ENCODE assay signal across 8 cellular contexts in the genomic region with DNA sequence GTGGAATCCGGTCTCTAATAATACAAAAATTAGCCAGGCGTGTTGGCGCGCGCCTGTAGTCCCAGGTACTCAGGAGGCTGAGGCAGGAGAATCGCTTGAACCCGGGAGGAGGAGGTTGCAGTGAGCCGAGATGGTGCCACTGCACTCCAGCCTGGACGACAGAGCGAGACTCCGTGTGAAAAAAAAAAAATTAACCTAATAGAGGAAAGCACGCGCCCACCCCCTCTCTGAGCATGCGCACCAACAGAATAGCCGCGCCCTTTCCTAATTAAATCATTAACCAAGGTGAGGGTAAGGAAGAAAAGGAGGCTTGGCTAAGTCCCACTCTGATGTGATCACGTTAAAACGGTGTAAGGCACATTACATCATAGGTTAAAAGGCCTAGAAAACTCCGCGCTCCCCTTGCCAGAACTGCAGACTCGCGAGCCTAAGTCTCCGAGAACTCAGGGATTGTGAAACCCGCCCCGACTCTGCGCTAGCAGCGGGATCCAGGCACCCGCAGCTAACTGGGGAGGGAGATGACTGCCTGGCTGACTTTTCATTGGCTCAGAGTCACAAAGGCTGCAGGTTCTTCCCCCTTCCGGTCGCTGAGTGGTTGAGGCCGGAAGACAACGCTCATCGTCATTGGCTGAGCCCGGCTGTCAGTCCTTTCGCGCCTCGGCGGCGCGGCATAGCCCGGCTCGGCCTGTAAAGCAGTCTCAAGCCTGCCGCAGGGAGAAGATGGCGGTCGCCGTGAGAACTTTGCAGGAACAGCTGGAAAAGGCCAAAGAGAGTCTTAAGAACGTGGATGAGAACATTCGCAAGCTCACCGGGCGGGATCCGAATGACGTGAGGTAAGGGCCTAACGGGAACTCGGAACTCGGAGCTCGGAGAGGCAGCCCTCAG. TPM values are rescaled to one million over a fixed set of nuclear protein-coding genes. Genes with fewer than 3 reads are reported as not detected.
A peak's percentile ranks its signal among the peaks of the same experiment; 100 is the strongest.
DNase-seq lines count a peak whose midpoint lies in the region; ATAC-seq, FAIRE-seq and TF ChIP-seq lines count a peak whose summit lies in the region.

A gene (plus strand): TSS at position 695 of the 885 bp plus-strand sequence. CDS start 26 bp downstream, at position 721.

- H3K4me2 ChIP-seq in OCI-LY7 (ENCODE audit: low read length) (peak within 1 kb of the TSS; percentile 87), endothelial cell of umbilical vein (ENCODE audit: insufficient read depth, low read length) (peak within 1 kb of the TSS; percentile 98)

- H3K79me2 ChIP-seq in OCI-LY7 (ENCODE audit: insufficient read depth, low read depth, low read length) (peaks cover 53% of the 10 kb centered on the region), endothelial cell of umbilical vein (ENCODE audit: control insufficient read depth, insufficient read depth, low read length) (peaks cover 40% of the 10 kb centered on the region)

- POLR2A ChIA-PET in OCI-LY7 (lab: Charles Lee) (interaction anchor here (0.5 to 1.2 kb wide), 6 partner anchors 11 to 92 kb away, joined by 3 to 6 read pairs (median 4); a partner anchor contains a TSS), endothelial cell of umbilical vein (lab: Charles Lee) (interaction anchor here (0.8 to 1.5 kb wide), 2 partner anchors 10 to 72 kb away, joined by 3 to 4 read pairs; a partner anchor contains a TSS)

- peak; percentile 83 for TF ChIP-seq POLR2A in endothelial cell of umbilical vein (IDR thresholded peaks at IDR 0.05; ENCODE audit: low read depth, low read length)

- TF ChIP-seq CTCF in D721Med (IDR thresholded peaks at IDR 0.05; ENCODE audit: insufficient read depth, missing control alignments) (no peak), OCI-LY7 (conservative IDR thresholded peaks at IDR 0.05; ENCODE audit: low read length) (no peak), endothelial cell of umbilical vein (IDR thresholded peaks at IDR 0.05; ENCODE audit: extremely low read depth in 1 of 2, insufficient read depth in 1 of 2, low read depth in 1 of 2, low read length in 2 of 2) (no peak)

- BruUV-seq in OCI-LY7 (replicated peaks; lab: Mats Ljungman, UMichigan), result no TSS peak
- no TSS peak for BruUV-seq in endothelial cell of umbilical vein (replicated peaks; lab: Mats Ljungman, UMichigan)

- DNase-seq in D721Med (ENCODE audit: insufficient read length, low spot score) (peak; percentile 86), HuH-7.5 (ENCODE audit: low spot score) (peak; percentile 73), OCI-LY7 (ENCODE audit: low spot score) (peak; percentile 99), activated T-cell treated with anti-CD3 and anti-CD28 coated beads for 1 hour (ENCODE audit: low read depth) (peak; percentile 87), endothelial cell of umbilical vein (ENCODE audit: low read depth, low spot score) (peak; percentile 100), midbrain (lab: John Stamatoyannopoulos, UW) (peak; percentile 99)
- peak; percentile 86 to 91 for DNase-seq in stimulated activated CD8-positive, alpha-beta memory T cell treated with anti-CD3 and anti-CD28 coated beads, Interleukin-2, amount 100 ng/mL, for 1 hour (ENCODE audit: low read depth in 2 of 2)

- H2AFZ ChIP-seq in OCI-LY7 (ENCODE audit: low read length) (peak within 1 kb of the TSS; percentile 52; the same call in 1 of the 2 replicates), endothelial cell of umbilical vein (ENCODE audit: low read depth, low read length) (peak within 1 kb of the TSS; percentile 29)

- CTCF ChIA-PET in OCI-LY7 (lab: Charles Lee; ENCODE audit: unreplicated experiment), result no interaction called here
- CTCF ChIA-PET in endothelial cell of umbilical vein (lab: Charles Lee), result interaction anchor here (0.5 to 0.7 kb wide), 2 partner anchors 84 to 251 kb away, joined by 3 to 4 read pairs; no protein-coding TSS in a partner anchor

- H3K9me1 ChIP-seq in endothelial cell of umbilical vein (replicated peaks; ENCODE audit: control insufficient read depth, extremely low read depth, insufficient read depth, low read length), result no peaks in the 10 kb centered on the region

- FAIRE-seq in D721Med (lab: Jason Lieb, UNC), result no peak
- peak; percentile 96 for FAIRE-seq in endothelial cell of umbilical vein (lab: Jason Lieb, UNC)

- H3K27ac ChIP-seq in OCI-LY7 (ENCODE audit: low read depth, low read length, poor library complexity, severe bottlenecking), result peak within 1 kb of the TSS; percentile 93
- H3K27ac ChIP-seq in endothelial cell of umbilical vein (ENCODE audit: insufficient read depth, low read depth, low read length), result peak within 1 kb of the TSS; percentile 87

- peak within 1 kb of the TSS; percentile 98 for H3K9ac ChIP-seq in endothelial cell of umbilical vein (replicated peaks; ENCODE audit: extremely low read depth, insufficient read depth, low read length)

- peaks cover 47% of the 10 kb centered on the region for H3K36me3 ChIP-seq in OCI-LY7 (ENCODE audit: insufficient read depth, low read length)
- peaks cover 17 to 26% of the 10 kb centered on the region in 2 experiments for H3K36me3 ChIP-seq in endothelial cell of umbilical vein (ENCODE audit: control insufficient read depth in 2 of 2, extremely low read depth in 1 of 2, insufficient read depth in 2 of 2, low read length in 2 of 2)

- H3K4me3 ChIP-seq in OCI-LY7 (ENCODE audit: low read depth, low read length, poor library complexity, severe bottlenecking) (peak within 1 kb of the TSS; percentile 98), endothelial cell of umbilical vein (replicated peaks in 1 of 3; ENCODE audit: insufficient read depth in 1 of 3, low read depth in 1 of 3, low read length in 3 of 3) (peak within 1 kb of the TSS; percentile 69 to 92 (median 92))

- intact Hi-C loops in OCI-LY7 (cut with micrococcal nuclease; ENCODE audit: unreplicated experiment), result loop anchor here (1.0 to 10.0 kb wide), 3 partner anchors 92 to 1050 kb away; a partner anchor contains a TSS
- intact Hi-C loops in endothelial cell of umbilical vein (cut with micrococcal nuclease), result loop anchor here (1.0 to 5.0 kb wide), 3 partner anchors 44 to 192 kb away; no protein-coding TSS in a partner anchor

- dilution Hi-C loops in endothelial cell of umbilical vein (cut with MboI; ENCODE audit: extremely low pct_ligation_motif_present, low sequenced_read_pairs), result no loop called here

- H3K9me2 ChIP-seq in OCI-LY7 (ENCODE audit: insufficient read depth, low read length), result no peaks in the 10 kb centered on the region

- H3K4me1 ChIP-seq in OCI-LY7 (ENCODE audit: insufficient read depth, low read length, poor library complexity, severe bottlenecking), result peaks cover 41% of the 10 kb centered on the region
- peaks cover 43% of the 10 kb centered on the region for H3K4me1 ChIP-seq in endothelial cell of umbilical vein (ENCODE audit: control insufficient read depth, extremely low read depth, insufficient read depth, low read length)

- ATAC-seq in GM21526 (IDR thresholded peaks at IDR 0.05; ENCODE audit: low FRiP score, unreplicated experiment), result peak; percentile 90

- H3K9me3 ChIP-seq in OCI-LY7 (ENCODE audit: low read length) (no peaks in the 10 kb centered on the region), endothelial cell of umbilical vein (replicated peaks; ENCODE audit: control insufficient read depth, insufficient read depth, low read length) (no peaks in the 10 kb centered on the region)

- H4K20me1 ChIP-seq in OCI-LY7 (ENCODE audit: insufficient read depth, low read length) (peaks cover 23% of the 10 kb centered on the region), endothelial cell of umbilical vein (replicated peaks; ENCODE audit: control insufficient read depth, extremely low read depth, insufficient read depth, low read length) (no peaks in the 10 kb centered on the region)

- no peaks in the 10 kb centered on the region for H3K27me3 ChIP-seq in endothelial cell of umbilical vein (ENCODE audit: control insufficient read depth in 2 of 2, insufficient read depth in 2 of 2, low read length in 2 of 2)

TF ChIP-seq in endothelial cell of umbilical vein, 7 proteins besides CTCF, POLR2A, EP300 and RAD21:
- no peak for TF ChIP-seq GATA2 (IDR thresholded peaks at IDR 0.05; ENCODE audit: insufficient read depth, insufficient read length, low read depth, low read length)
- peak; percentile 96 for TF ChIP-seq POLR2AphosphoS5 (IDR thresholded peaks at IDR 0.05; ENCODE audit: insufficient read depth, low read depth, low read length)
- TF ChIP-seq, protein P1, sequence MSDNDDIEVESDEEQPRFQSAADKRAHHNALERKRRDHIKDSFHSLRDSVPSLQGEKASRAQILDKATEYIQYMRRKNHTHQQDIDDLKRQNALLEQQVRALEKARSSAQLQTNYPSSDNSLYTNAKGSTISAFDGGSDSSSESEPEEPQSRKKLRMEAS (IDR thresholded peaks at IDR 0.05; ENCODE audit: insufficient read depth, insufficient read length), result no peak
- TF ChIP-seq JUN (IDR thresholded peaks at IDR 0.05; ENCODE audit: borderline replicate concordance, insufficient read depth, insufficient read length, low read depth), result peak; percentile 58
- no peak for TF ChIP-seq FOS (IDR thresholded peaks at IDR 0.05; ENCODE audit: borderline replicate concordance, insufficient read depth, low read length)
- no peak for TF ChIP-seq MYC (IDR thresholded peaks at IDR 0.05; ENCODE audit: low read depth, low read length)
- TF ChIP-seq EZH2 (IDR thresholded peaks at IDR 0.05; ENCODE audit: borderline replicate concordance, low read depth, low read length, severe bottlenecking), result no peak

RNA-seq across cellular contexts. Expression of the gene that starts here (rescaled TPM):
- 93.5 and 137 TPM in 2 replicates for total RNA-seq in OCI-LY7 (2014; rRNA removed; shearing (Covaris generic))
- total RNA-seq in OCI-LY7 (2022), result 187 and 214 TPM in 2 replicates
- total RNA-seq in endothelial cell of umbilical vein, result 79.4 and 83.5 TPM in 2 replicates
- 9.9 and 27.3 TPM in 2 replicates for polyA plus RNA-seq in endothelial cell of umbilical vein
- 10.9 and 11.7 TPM in 2 replicates for polyA plus RNA-seq in endothelial cell of umbilical vein (2011; cell fraction: cytosol; rRNA removed)
- polyA plus RNA-seq in endothelial cell of umbilical vein (2011; cell fraction: nucleus; rRNA removed), result 103 and 185 TPM in 2 replicates
- 52.3 and 66.6 TPM in 2 replicates for polyA plus RNA-seq in endothelial cell of umbilical vein (2012)
- polyA minus RNA-seq in endothelial cell of umbilical vein, result 28.5 and 35.5 TPM in 2 replicates
- polyA minus RNA-seq in endothelial cell of umbilical vein (2011; cell fraction: cytosol; rRNA and poly(A)+ RNA removed), result 10.9 TPM
- 33.8 and 38.8 TPM in 2 replicates for polyA minus RNA-seq in endothelial cell of umbilical vein (2011; cell fraction: nucleus; rRNA and poly(A)+ RNA removed)

Comparison
In these comparisons a context has a peak if more than half of its experiments do, and no peak if none do; other contexts are left out.
1. Peak in every context shown above with its lines: DNase-seq, ATAC-seq, H3K4me3 ChIP-seq and H3K27ac ChIP-seq.